Comparison of ENCODE assay signal across 8 cellular contexts in genomic region chr5:149632311-149633251, GRCh38. TPM values are rescaled to one million over a fixed set of nuclear protein-coding genes. Genes with fewer than 3 reads are reported as not detected.
DNase-seq lines count a peak whose midpoint lies in the region; ATAC-seq and TF ChIP-seq lines count a peak whose summit lies in the region.

No MANE protein-coding gene starts in this region.

- CTCF ChIA-PET in RWPE1 (lab: Yijun Ruan, JAX), result interaction anchor here (0.6 to 5.9 kb wide), 3 partner anchors 81 to 197 kb away, joined by 3 to 130 read pairs (median 3); no protein-coding TSS in a partner anchor

- peak overlapping the region; percentile 49 for H3K4me2 ChIP-seq in GM23338

- no peak overlapping the region for H3K4me3 ChIP-seq in GM23338
- no peak overlapping the region for H3K4me3 ChIP-seq in fibroblast of villous mesenchyme (ENCODE audit: low read depth, low read length)
- H3K4me3 ChIP-seq in sigmoid colon, result no peak overlapping the region

- H3K27me3 ChIP-seq in GM23338 (ENCODE audit: insufficient read depth), result no peaks in the 10 kb centered on the region
- no peaks in the 10 kb centered on the region for H3K27me3 ChIP-seq in sigmoid colon

- H3K4me3 Mint-ChIP-seq in GM23338, result peak overlapping the region; percentile 25; the same call in 2 of the 3 replicates

- no peaks in the 10 kb centered on the region for H3K9me3 Mint-ChIP-seq in GM23338

- H3K4me1 ChIP-seq in GM23338 (ENCODE audit: insufficient read depth) (peaks cover 15% of the 10 kb centered on the region), sigmoid colon (peaks cover 0 to 10% (median 0%) of the 10 kb centered on the region in 4 donors)

- TF ChIP-seq CTCF in GM23338 (conservative IDR thresholded peaks at IDR 0.05; ENCODE audit: low read depth in 2 of 2) (no peak), RWPE1 (conservative IDR thresholded peaks at IDR 0.05; ENCODE audit: low read depth) (no peak), fibroblast of villous mesenchyme (IDR thresholded peaks at IDR 0.05; ENCODE audit: insufficient read depth, low read depth, low read length) (no peak), sigmoid colon (IDR thresholded peaks at IDR 0.05) (no peak)

- peak overlapping the region; percentile 92 for H2AFZ ChIP-seq in GM23338

- no peak for TF ChIP-seq POLR2A in sigmoid colon (IDR thresholded peaks at IDR 0.05)

- no peaks in the 10 kb centered on the region for H3K9me2 ChIP-seq in GM23338 (ENCODE audit: insufficient read depth)

- no peaks in the 10 kb centered on the region for H4K20me1 ChIP-seq in GM23338 (replicated peaks; ENCODE audit: insufficient read depth)

- WGBS in sigmoid colon, 2 donors, result 36 to 56% methylated on average over 12 of the region's 12 CpGs

- POLR2A ChIA-PET in RWPE1 (lab: Yijun Ruan, JAX; ENCODE audit: low non-redundant PET), result interaction anchor here (0.7 kb wide), 1 partner anchor 60 kb away, joined by 3 read pairs; no protein-coding TSS in a partner anchor

- H3K36me3 ChIP-seq in GM23338 (ENCODE audit: insufficient read depth), result no peaks in the 10 kb centered on the region
- H3K36me3 ChIP-seq in sigmoid colon, result peaks cover 0 to 40% (median 19%) of the 10 kb centered on the region in 4 donors

- intact Hi-C loops in sigmoid colon (cut with DNase I), result no loop called here

- H3K27ac ChIP-seq in GM23338 (ENCODE audit: low read depth) (no peak overlapping the region), RWPE1 (peak overlapping the region; percentile 95), sigmoid colon (peak overlapping the region in 1 of 4 donors; percentile 21)

- peaks cover 21% of the 10 kb centered on the region for H3K4me1 Mint-ChIP-seq in GM23338

- no peaks in the 10 kb centered on the region for H3K36me3 Mint-ChIP-seq in GM23338 (ENCODE audit: low read depth)

- peaks cover 8% of the 10 kb centered on the region for H3K27me3 Mint-ChIP-seq in GM23338 (ENCODE audit: insufficient read depth, low read depth, poor library complexity)

- H3K79me2 ChIP-seq in GM23338 (replicated peaks; ENCODE audit: insufficient read depth), result no peaks in the 10 kb centered on the region

- H3F3A ChIP-seq in GM23338 (replicated peaks; ENCODE audit: low read depth), result no peaks in the 10 kb centered on the region

- peak; percentile 51 for DNase-seq in GM23338 (ENCODE audit: low spot score)
- peak; percentile 84 for DNase-seq in RWPE1 (ENCODE audit: low spot score)
- DNase-seq in fibroblast of villous mesenchyme (ENCODE audit: low read depth), result peak; percentile 58
- peak; percentile 55 for DNase-seq in sigmoid colon
- DNase-seq in MV-4-11 (lab: John Stamatoyannopoulos, UW), result no peak
- no peak for DNase-seq in GM19240 (ENCODE audit: insufficient read length, low spot score)

- no peak for TF ChIP-seq EP300 in sigmoid colon (IDR thresholded peaks at IDR 0.05)

- peak; percentile 80 for ATAC-seq in GM23338
- no peak for ATAC-seq in GM21619 (IDR thresholded peaks at IDR 0.05; ENCODE audit: unreplicated experiment)
- no peak for ATAC-seq in GM19463 (IDR thresholded peaks at IDR 0.05; ENCODE audit: unreplicated experiment)

- no peaks in the 10 kb centered on the region for H3K9me3 ChIP-seq in sigmoid colon

- H3K27ac Mint-ChIP-seq in GM23338, result peak overlapping the region; percentile 78

TF ChIP-seq in GM23338, 12 proteins besides CTCF, POLR2A, EP300 and RAD21 (continues in another document):
- TF ChIP-seq JUNB (IDR thresholded peaks at IDR 0.05; ENCODE audit: unreplicated experiment) (no peak), ZNF331 (CRISPR knock-in tag; IDR thresholded peaks at IDR 0.05; ENCODE audit: low read depth) (no peak), POLR2AphosphoS5 (IDR thresholded peaks at IDR 0.05; ENCODE audit: low read depth) (no peak), ZNF462 (CRISPR knock-in tag; IDR thresholded peaks at IDR 0.05) (no peak), NANOG (IDR thresholded peaks at IDR 0.05; ENCODE audit: borderline replicate concordance) (no peak), ZNF114 (CRISPR knock-in tag; IDR thresholded peaks at IDR 0.05) (no peak), STAT1 (IDR thresholded peaks at IDR 0.05; ENCODE audit: unreplicated experiment) (no peak), ETS1 (IDR thresholded peaks at IDR 0.05) (no peak)

RNA-seq across cellular contexts. Expression of gene ARHGEF37, which starts 51.3 kb away (rescaled TPM):
- 0.12 and 0.14 TPM in 2 replicates for total RNA-seq in GM23338 (2014; rRNA removed; shearing (Covaris generic))
- polyA plus RNA-seq in GM23338 (2016; fragmentation: Nextera tagmentation; extraction: Ambion mirVana) (0.78 and 0.79 TPM in 2 replicates), sigmoid colon (1 to 10 TPM; 4.8 to 7.2 (median 7.0) TPM)
- total RNA-seq in fibroblast of villous mesenchyme (0.43 and 0.64 TPM in 2 replicates), sigmoid colon (10 to 100 TPM; 23.5 to 51.0 (median 39.8) TPM)

Comparison
In these comparisons a context has a peak if more than half of its experiments do, and no peak if none do; other contexts are left out.
1. DNase-seq: peak in GM23338 (single experiment), RWPE1 (single experiment), fibroblast of villous mesenchyme (single experiment) and sigmoid colon (single experiment); none in MV-4-11 (single experiment) and GM19240 (single experiment).
2. RNA of gene ARHGEF37, which starts 51.3 kb away (total RNA-seq): 23.5 to 51.0 TPM in sigmoid colon; 0.43 to 0.64 TPM in fibroblast of villous mesenchyme and 0.12 to 0.14 TPM in GM23338; every median in the first group is over 10 times any median in the second.